ENCODE assay signal across 1 cellular context in the genomic region with DNA sequence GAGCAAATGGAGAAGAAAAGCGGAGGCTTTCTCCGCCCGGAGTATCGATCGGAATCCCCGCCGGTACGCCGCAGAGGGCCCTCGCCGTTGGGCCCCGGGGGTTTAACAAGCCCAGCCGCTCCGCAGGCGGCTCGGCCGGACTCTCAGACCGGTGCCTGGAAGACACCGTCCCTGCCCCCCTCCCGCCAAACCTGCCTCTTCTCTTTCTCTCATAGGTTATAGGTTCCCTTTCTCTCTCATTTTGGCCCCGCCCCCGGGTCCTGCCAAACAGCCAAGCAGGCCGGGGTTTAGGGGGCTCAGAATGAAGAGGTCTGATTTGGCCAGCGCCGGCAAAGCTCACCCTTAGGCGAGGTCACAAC.
TF ChIP-seq lines count a peak whose summit lies in the region.

No MANE protein-coding gene starts in this region.

TF ChIP-seq in WTC11, 78 proteins besides CTCF, POLR2A, EP300 and RAD21 (continued from another document):
- TF ChIP-seq, protein P1, sequence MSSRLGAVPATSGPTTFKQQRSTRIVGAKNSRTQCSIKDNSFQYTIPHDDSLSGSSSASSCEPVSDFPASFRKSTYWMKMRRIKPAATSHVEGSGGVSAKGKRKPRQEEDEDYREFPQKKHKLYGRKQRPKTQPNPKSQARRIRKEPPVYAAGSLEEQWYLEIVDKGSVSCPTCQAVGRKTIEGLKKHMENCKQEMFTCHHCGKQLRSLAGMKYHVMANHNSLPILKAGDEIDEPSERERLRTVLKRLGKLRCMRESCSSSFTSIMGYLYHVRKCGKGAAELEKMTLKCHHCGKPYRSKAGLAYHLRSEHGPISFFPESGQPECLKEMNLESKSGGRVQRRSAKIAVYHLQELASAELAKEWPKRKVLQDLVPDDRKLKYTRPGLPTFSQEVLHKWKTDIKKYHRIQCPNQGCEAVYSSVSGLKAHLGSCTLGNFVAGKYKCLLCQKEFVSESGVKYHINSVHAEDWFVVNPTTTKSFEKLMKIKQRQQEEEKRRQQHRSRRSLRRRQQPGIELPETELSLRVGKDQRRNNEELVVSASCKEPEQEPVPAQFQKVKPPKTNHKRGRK (CRISPR knock-in tag; IDR thresholded peaks at IDR 0.05; ENCODE audit: borderline replicate concordance), result no peak
- TF ChIP-seq JAZF1 (CRISPR knock-in tag; IDR thresholded peaks at IDR 0.05), result no peak
- TF ChIP-seq, protein P2, sequence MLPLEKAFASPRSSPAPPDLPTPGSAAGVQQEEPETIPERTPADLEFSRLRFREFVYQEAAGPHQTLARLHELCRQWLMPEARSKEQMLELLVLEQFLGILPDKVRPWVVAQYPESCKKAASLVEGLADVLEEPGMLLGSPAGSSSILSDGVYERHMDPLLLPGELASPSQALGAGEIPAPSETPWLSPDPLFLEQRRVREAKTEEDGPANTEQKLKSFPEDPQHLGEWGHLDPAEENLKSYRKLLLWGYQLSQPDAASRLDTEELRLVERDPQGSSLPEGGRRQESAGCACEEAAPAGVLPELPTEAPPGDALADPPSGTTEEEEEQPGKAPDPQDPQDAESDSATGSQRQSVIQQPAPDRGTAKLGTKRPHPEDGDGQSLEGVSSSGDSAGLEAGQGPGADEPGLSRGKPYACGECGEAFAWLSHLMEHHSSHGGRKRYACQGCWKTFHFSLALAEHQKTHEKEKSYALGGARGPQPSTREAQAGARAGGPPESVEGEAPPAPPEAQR (CRISPR knock-in tag; IDR thresholded peaks at IDR 0.05), result no peak
- TF ChIP-seq, protein P3, sequence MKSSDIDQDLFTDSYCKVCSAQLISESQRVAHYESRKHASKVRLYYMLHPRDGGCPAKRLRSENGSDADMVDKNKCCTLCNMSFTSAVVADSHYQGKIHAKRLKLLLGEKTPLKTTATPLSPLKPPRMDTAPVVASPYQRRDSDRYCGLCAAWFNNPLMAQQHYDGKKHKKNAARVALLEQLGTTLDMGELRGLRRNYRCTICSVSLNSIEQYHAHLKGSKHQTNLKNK (CRISPR knock-in tag; IDR thresholded peaks at IDR 0.05), result no peak
